Comparison of ENCODE assay signal across 8 cellular contexts in the genomic region with DNA sequence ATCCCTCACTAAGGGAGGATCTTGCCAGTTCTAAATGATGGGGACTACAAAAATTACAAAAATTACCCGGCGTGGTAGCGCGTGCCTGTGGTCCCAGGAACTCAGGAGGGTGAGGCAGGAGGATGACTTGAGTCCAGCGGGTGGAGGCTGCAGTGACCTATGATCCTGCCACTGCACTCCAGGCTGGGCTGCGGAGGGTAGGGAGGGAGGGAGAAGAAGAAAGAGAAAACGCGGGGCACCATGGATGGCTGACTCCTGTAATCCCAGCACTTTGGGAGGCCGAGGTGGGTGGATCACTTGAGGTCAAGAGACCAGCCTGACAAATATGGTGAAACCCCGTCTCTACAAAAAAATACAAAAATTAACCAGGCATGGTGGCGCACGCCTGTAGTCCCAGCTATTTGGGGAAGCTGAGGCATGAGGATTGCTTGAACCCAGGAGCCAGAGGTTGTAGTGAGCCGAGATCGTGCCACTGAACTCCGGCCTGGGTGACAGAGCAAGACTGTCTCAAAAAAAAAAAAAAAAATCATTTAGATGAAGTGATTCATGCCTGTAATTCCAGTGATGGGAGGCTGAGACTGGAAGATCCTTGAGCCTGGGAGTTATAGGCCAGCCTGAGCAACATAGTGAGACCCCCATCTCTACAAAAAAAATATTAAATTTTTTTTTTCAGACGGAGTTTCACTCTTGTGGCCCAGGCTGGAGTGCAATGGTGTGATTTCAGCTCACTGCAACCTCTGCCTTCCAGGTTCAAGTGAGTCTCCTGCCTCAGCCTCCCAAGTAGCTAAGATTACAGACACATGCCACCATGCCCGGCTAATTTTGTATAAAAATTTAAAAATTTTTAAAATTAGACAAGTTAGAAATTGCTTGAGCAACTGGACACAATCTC.
DNase-seq lines count a peak whose midpoint lies in the region; ATAC-seq, FAIRE-seq and TF ChIP-seq lines count a peak whose summit lies in the region.
"Not testable (repeated sequence)": the region's sequence is repeated elsewhere in the genome, so short reads cannot be mapped to it uniquely, and the experiment has no call there.

No MANE protein-coding gene starts in this region.

- not testable (repeated sequence) for TF ChIP-seq EP300 in esophagus muscularis mucosa (IDR thresholded peaks at IDR 0.05); suprapubic skin (IDR thresholded peaks at IDR 0.05)

- H3K4me1 Mint-ChIP-seq in CD4-positive, alpha-beta memory T cell, result peaks cover 17 to 48% (median 32%) of the 10 kb centered on the region in 4 donors
- H3K4me1 Mint-ChIP-seq in activated CD8-positive, alpha-beta T cell treated with anti-CD3 and anti-CD28 coated beads for 36 hours (ENCODE audit: low read depth), result peaks cover 41% of the 10 kb centered on the region

- peaks cover 37% of the 10 kb centered on the region for H3K4me1 ChIP-seq in CD4-positive, alpha-beta memory T cell (ENCODE audit: insufficient read depth, low read length)
- H3K4me1 ChIP-seq in esophagus muscularis mucosa (peaks cover 31 to 67% (median 45%) of the 10 kb centered on the region in 4 donors), suprapubic skin (peaks cover 43% of the 10 kb centered on the region)
- not testable (repeated sequence) for H3K4me1 ChIP-seq in right lobe of liver, pancreas

- H3K4me3 ChIP-seq in CD4-positive, alpha-beta memory T cell (ENCODE audit: low read length in 2 of 2); esophagus muscularis mucosa; right lobe of liver; pancreas; suprapubic skin: not testable (repeated sequence)

- TF ChIP-seq CTCF in activated CD8-positive, alpha-beta T cell treated with anti-CD3 and anti-CD28 coated beads for 36 hours (IDR thresholded peaks at IDR 0.05); esophagus muscularis mucosa (IDR thresholded peaks at IDR 0.05); right lobe of liver (IDR thresholded peaks at IDR 0.05); pancreas (IDR thresholded peaks at IDR 0.05); suprapubic skin (IDR thresholded peaks at IDR 0.05): not testable (repeated sequence)

- intact Hi-C loops in CD4-positive, alpha-beta memory T cell (cut with micrococcal nuclease); activated CD8-positive, alpha-beta T cell treated with anti-CD3 and anti-CD28 coated beads for 36 hours (cut with micrococcal nuclease); esophagus muscularis mucosa (cut with DNase I); right lobe of liver (cut with DNase I); pancreas (cut with DNase I): not testable (repeated sequence)

- H3K9me3 Mint-ChIP-seq in CD4-positive, alpha-beta memory T cell; activated CD8-positive, alpha-beta T cell treated with anti-CD3 and anti-CD28 coated beads for 36 hours; activated naive CD4-positive, alpha-beta T cell treated with anti-CD3 and anti-CD28 coated beads, Interleukin-2, amount 50 U/mL, for 72 hours: not testable (repeated sequence)

- not testable (repeated sequence) for H3K36me3 ChIP-seq in CD4-positive, alpha-beta memory T cell (ENCODE audit: insufficient read depth, low read length); right lobe of liver; pancreas; suprapubic skin
- H3K36me3 ChIP-seq in esophagus muscularis mucosa, result peaks cover 0 to 14% (median 5%) of the 10 kb centered on the region in 4 donors

- peak overlapping the region in 5 of 7 donors; percentile 64 to 87 (median 79) for H3K27ac Mint-ChIP-seq in CD4-positive, alpha-beta memory T cell
- H3K27ac Mint-ChIP-seq in activated CD8-positive, alpha-beta T cell treated with anti-CD3 and anti-CD28 coated beads for 36 hours, result peak overlapping the region; percentile 94
- peak overlapping the region; percentile 94 to 96 for H3K27ac Mint-ChIP-seq in activated naive CD4-positive, alpha-beta T cell treated with anti-CD3 and anti-CD28 coated beads, Interleukin-2, amount 50 U/mL, for 72 hours

- not testable (repeated sequence) for FAIRE-seq in pancreas (lab: Jason Lieb, UNC)

- ATAC-seq in activated CD8-positive, alpha-beta T cell treated with anti-CD3 and anti-CD28 coated beads for 36 hours; activated naive CD4-positive, alpha-beta T cell treated with anti-CD3 and anti-CD28 coated beads, Interleukin-2, amount 50 U/mL, for 72 hours; right lobe of liver; pancreas: not testable (repeated sequence)

- WGBS in esophagus muscularis mucosa, result 93% methylated on average over 17 of the region's 17 CpGs
- 94% methylated on average over 17 of the region's 17 CpGs for WGBS in right lobe of liver (ENCODE audit: insufficient coverage, low coverage, low lambda C conversion rate, missing lambda C conversion rate)
- 95% methylated on average over 17 of the region's 17 CpGs for WGBS in pancreas, 2 donors
- 93% methylated on average over 17 of the region's 17 CpGs for WGBS in suprapubic skin

- H3K27me3 ChIP-seq in CD4-positive, alpha-beta memory T cell (ENCODE audit: insufficient read depth, low read length); esophagus muscularis mucosa; right lobe of liver; pancreas; suprapubic skin: not testable (repeated sequence)

- not testable (repeated sequence) for H3K27ac ChIP-seq in CD4-positive, alpha-beta memory T cell (ENCODE audit: low read depth, low read length); right lobe of liver; pancreas; suprapubic skin
- peak overlapping the region; percentile 2 to 99 (median 52) for H3K27ac ChIP-seq in esophagus muscularis mucosa (replicated peaks in 1 of 4)

- POLR2A ChIA-PET in CD4-positive, alpha-beta memory T cell (lab: Charles Lee; ENCODE audit: partially characterized antibody), result interaction anchor here (0.6 kb wide), 1 partner anchor 15 kb away, joined by 3 read pairs; no protein-coding TSS in a partner anchor
- POLR2A ChIA-PET in activated CD8-positive, alpha-beta T cell treated with anti-CD3 and anti-CD28 coated beads for 36 hours (lab: Charles Lee), result not testable (repeated sequence)

- H3K27me3 Mint-ChIP-seq in CD4-positive, alpha-beta memory T cell; activated CD8-positive, alpha-beta T cell treated with anti-CD3 and anti-CD28 coated beads for 36 hours: not testable (repeated sequence)

- CTCF ChIA-PET in CD4-positive, alpha-beta memory T cell (lab: Charles Lee; ENCODE audit: partially characterized antibody); activated CD8-positive, alpha-beta T cell treated with anti-CD3 and anti-CD28 coated beads for 36 hours (lab: Charles Lee): not testable (repeated sequence)

- not testable (repeated sequence) for H3K36me3 Mint-ChIP-seq in CD4-positive, alpha-beta memory T cell
- H3K36me3 Mint-ChIP-seq in activated CD8-positive, alpha-beta T cell treated with anti-CD3 and anti-CD28 coated beads for 36 hours (ENCODE audit: low read depth), result peaks cover 28% of the 10 kb centered on the region
- peaks cover 8 to 30% of the 10 kb centered on the region in 2 donors for H3K36me3 Mint-ChIP-seq in activated naive CD4-positive, alpha-beta T cell treated with anti-CD3 and anti-CD28 coated beads, Interleukin-2, amount 50 U/mL, for 72 hours

- peak overlapping the region in 5 of 8 donors; percentile 32 to 62 (median 53) for H3K4me3 Mint-ChIP-seq in CD4-positive, alpha-beta memory T cell
- H3K4me3 Mint-ChIP-seq in activated CD8-positive, alpha-beta T cell treated with anti-CD3 and anti-CD28 coated beads for 36 hours, result peak overlapping the region; percentile 82

- H3K9me3 ChIP-seq in CD4-positive, alpha-beta memory T cell (ENCODE audit: control insufficient read depth in 1 of 2, low read length in 2 of 2); esophagus muscularis mucosa; right lobe of liver; pancreas; suprapubic skin: not testable (repeated sequence)

- not testable (repeated sequence) for TF ChIP-seq POLR2A in esophagus muscularis mucosa (IDR thresholded peaks at IDR 0.05; ENCODE audit: low read depth); right lobe of liver (IDR thresholded peaks at IDR 0.05); suprapubic skin (IDR thresholded peaks at IDR 0.05)

- not testable (repeated sequence) for DNase-seq in CD4-positive, alpha-beta memory T cell; esophagus muscularis mucosa (ENCODE audit: extremely low spot score)
- DNase-seq in RPMI8226 (peak; percentile 2), right lobe of liver (peak in 2 of 3 donors; percentile 43 to 45), pancreas (peak; percentile 6 to 47 (median 26)), suprapubic skin (ENCODE audit: low spot score in 2 of 2) (peak; percentile 60 to 76)
- peak; percentile 6 for DNase-seq in activated CD8-positive, alpha-beta T cell treated with anti-CD3 and anti-CD28 coated beads for 36 hours
- peak; percentile 4 to 53 for DNase-seq in activated naive CD4-positive, alpha-beta T cell treated with anti-CD3 and anti-CD28 coated beads, Interleukin-2, amount 50 U/mL, for 72 hours (ENCODE audit: low spot score in 2 of 2)
